ENCODE assay signal across 27 cellular contexts in the genomic region with DNA sequence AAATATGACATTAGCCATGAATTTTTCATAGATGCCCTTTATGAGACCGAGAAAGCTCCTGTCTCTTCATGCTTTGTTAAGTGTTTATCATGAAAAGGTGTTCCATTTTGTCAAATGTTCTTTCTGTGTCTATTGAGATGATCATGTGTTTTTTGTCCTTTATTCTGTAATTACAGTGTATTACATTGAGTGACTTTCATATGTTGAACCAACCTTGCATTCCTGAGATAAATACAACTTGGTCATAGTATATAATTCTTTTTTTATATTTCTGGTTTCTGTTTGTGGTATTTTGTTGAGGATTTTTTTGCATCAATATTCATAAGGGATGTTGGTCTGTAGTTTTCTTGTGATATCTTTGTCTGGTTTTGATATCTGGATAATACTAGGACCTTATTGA.
"Had no signal": no experiment of that assay in that cellular context is flagged by ENCODE, and none has a peak within 500 bp of the region (broad histone marks: within the 10 kb centered on the region; RNA-seq: fewer than 3 reads in every experiment).

No MANE protein-coding gene starts in this region.

- H3K9me3 ChIP-seq: ovary, right lobe of liver, thyroid gland, uterus had no signal

- H3K9ac ChIP-seq: parathyroid adenoma had no signal

- H3K79me2 ChIP-seq: parathyroid adenoma had no signal

- H2AFZ ChIP-seq: parathyroid adenoma had no signal

- DNase-seq: nephron progenitor cell; occipital lobe; ovary; posterior cingulate gyrus; psoas muscle; right cardiac atrium; sigmoid colon; small intestine; stimulated activated CD4-positive, alpha-beta T cell treated with anti-CD3 and anti-CD28 coated beads, Interleukin-15, amount 100 ng/mL, for 24 hours; stimulated activated CD4-positive, alpha-beta T cell treated with anti-CD3 and anti-CD28 coated beads, Interleukin-2, amount 100 ng/mL, for 24 hours; stimulated activated CD4-positive, alpha-beta T cell treated with anti-CD3 and anti-CD28 coated beads, Interleukin-2, amount 100 ng/mL, for 48 hours; stimulated activated CD4-positive, alpha-beta T cell treated with anti-CD3 and anti-CD28 coated beads, Interleukin-4, amount 100 ng/mL, for 24 hours; stimulated activated naive B cell treated with anti-CD40 and anti-IgM and Interleukin-4, amounts not matched to agents 10 μg/mL and 1 μg/mL and 100 μg/mL, for 72 hours; stimulated activated naive CD4-positive, alpha-beta T cell treated with Interleukin-2 at 50 U/mL for 16 hours; stomach; thyroid gland; trophoblast cell; upper lobe of right lung; uterus had no signal

- H3K4me1 ChIP-seq: parathyroid adenoma, psoas muscle, right lobe of liver, sigmoid colon, stomach, thyroid gland, tibial nerve, upper lobe of right lung, uterus had no signal

- H3K27me3 ChIP-seq: ovary, right lobe of liver, sigmoid colon, stomach, thyroid gland, tibial nerve, upper lobe of right lung, uterus had no signal

- ATAC-seq: naive thymus-derived CD8-positive, alpha-beta T cell; natural killer cell treated with Interleukin-12 subunit alpha and Interleukin-12 subunit beta and Interleukin-15 and Interleukin-18, amount 100 ng/mL, for 72 hours; psoas muscle; right cardiac atrium; right lobe of liver; stimulated activated effector memory CD8-positive, alpha-beta T cell treated with anti-CD3 and anti-CD28 coated beads, Interleukin-12 subunit alpha, Interleukin-12 subunit beta, amount 100 ng/mL, for 72 hours; stimulated activated naive B cell treated with anti-CD40 and anti-IgM and Interleukin-4, amounts not matched to agents 10 μg/mL and 1 μg/mL and 100 μg/mL, for 72 hours; upper lobe of right lung had no signal

- H3K4me3 ChIP-seq: ovary, psoas muscle, right lobe of liver, sigmoid colon, stomach, thoracic aorta, thyroid gland, tibial nerve, upper lobe of right lung, uterus had no signal

- H3K36me3 ChIP-seq: neutrophil, ovary, right lobe of liver, sigmoid colon, stomach, thoracic aorta, thyroid gland, tibial nerve, upper lobe of right lung, uterus had no signal

- H3K27ac ChIP-seq: neutrophil, ovary, parathyroid adenoma, psoas muscle, right lobe of liver, sigmoid colon, stomach, thoracic aorta, thyroid gland, tibial nerve, upper lobe of right lung, uterus had no signal
